ENCODE assay signal across 8 cellular contexts in the genomic region with DNA sequence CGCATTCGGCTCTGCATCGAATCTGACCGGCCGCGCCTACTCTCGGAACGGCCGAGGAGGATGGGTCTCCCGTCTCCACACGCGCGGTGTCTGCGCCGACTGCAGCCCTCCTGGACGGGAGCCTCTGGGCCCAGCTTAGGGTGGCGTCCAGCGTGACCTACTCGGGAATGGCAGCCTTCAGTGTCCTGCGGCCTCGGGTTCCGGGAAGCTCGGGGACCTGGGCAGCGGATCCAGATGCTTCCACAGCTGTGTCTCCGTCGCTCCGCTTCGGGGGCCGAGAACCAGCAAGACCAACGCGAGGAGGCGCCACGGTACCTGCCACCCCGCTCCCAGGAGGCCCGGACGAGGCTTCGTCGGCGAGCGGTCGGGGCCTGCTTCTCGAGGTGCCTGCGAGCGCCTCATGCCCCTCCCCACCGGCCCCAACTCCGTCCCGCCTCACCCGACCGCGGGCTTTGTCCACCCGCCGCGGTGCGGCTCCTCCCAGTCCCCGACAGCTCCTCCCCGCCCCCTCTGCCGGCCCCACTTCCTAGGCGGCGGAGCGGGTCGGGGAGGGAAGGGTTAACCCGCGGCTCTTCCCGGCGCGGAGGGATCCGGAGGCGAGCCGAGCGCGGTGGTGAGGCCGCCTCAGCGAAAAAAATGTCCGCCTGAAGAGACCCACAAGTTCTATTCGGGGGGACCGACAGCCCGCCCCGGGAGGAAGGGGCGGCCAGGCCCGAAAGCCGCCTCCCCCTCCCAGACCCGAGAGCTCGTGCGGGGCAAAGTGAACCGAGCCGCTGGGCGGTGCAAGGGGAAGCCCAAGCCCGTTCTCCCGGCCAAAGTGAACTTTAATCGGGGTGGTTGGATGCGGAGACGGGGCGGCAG. TPM values are rescaled to one million over a fixed set of nuclear protein-coding genes. Genes with fewer than 3 reads are reported as not detected.
A peak's percentile ranks its signal among the peaks of the same experiment; 100 is the strongest.
DNase-seq lines count a peak whose midpoint lies in the region; ATAC-seq and TF ChIP-seq lines count a peak whose summit lies in the region.

A gene (plus strand): TSS at position 599 of the 861 bp plus-strand sequence. CDS start 1,270 bp downstream, outside the sequence.

- ATAC-seq in HG02588 (IDR thresholded peaks at IDR 0.05; ENCODE audit: unreplicated experiment) (peak; percentile 73), SK-N-SH treated with all-trans-retinoic acid at 6 μM for 48 hours (peak; percentile 90)
- peak; percentile 85 to 88 for ATAC-seq in activated naive CD4-positive, alpha-beta T cell treated with anti-CD3 and anti-CD28 coated beads, Interleukin-2, amount 50 U/mL, for 72 hours

- H3K4me3 Mint-ChIP-seq in glutamatergic neuron (ENCODE audit: unreplicated experiment) (peak within 1 kb of the TSS; percentile 89), osteocyte (ENCODE audit: unreplicated experiment) (peak within 1 kb of the TSS; percentile 90)

- H3K36me3 Mint-ChIP-seq in activated naive CD4-positive, alpha-beta T cell treated with anti-CD3 and anti-CD28 coated beads, Interleukin-2, amount 50 U/mL, for 72 hours, result peaks cover 8 to 29% of the 10 kb centered on the region in 2 donors
- peaks cover 7% of the 10 kb centered on the region for H3K36me3 Mint-ChIP-seq in glutamatergic neuron (ENCODE audit: unreplicated experiment)
- H3K36me3 Mint-ChIP-seq in osteocyte (ENCODE audit: unreplicated experiment), result peaks cover 12% of the 10 kb centered on the region

- H3K4me1 ChIP-seq in thymus (ENCODE audit: control insufficient read depth, insufficient read depth, low read length), result peaks cover 9% of the 10 kb centered on the region

- H3K4me3 ChIP-seq in thymus (ENCODE audit: low read length), result peak within 1 kb of the TSS; percentile 99

- DNase-seq in GM10266 (ENCODE audit: extremely low spot score) (peak; percentile 94), NCI-H1092 (lab: John Stamatoyannopoulos, UW) (peak; percentile 84), glutamatergic neuron (peak; percentile 99), osteocyte (ENCODE audit: extremely low spot score, unreplicated experiment) (peak; percentile 98)
- peak; percentile 90 to 91 for DNase-seq in activated naive CD4-positive, alpha-beta T cell treated with anti-CD3 and anti-CD28 coated beads, Interleukin-2, amount 50 U/mL, for 72 hours (ENCODE audit: low spot score in 2 of 2)

- under 1% methylated on average over 93 of the region's 93 CpGs for WGBS in thymus

- H3K27me3 ChIP-seq in thymus (ENCODE audit: control insufficient read depth, insufficient read depth), result no peaks in the 10 kb centered on the region

- H3K27ac Mint-ChIP-seq in activated naive CD4-positive, alpha-beta T cell treated with anti-CD3 and anti-CD28 coated beads, Interleukin-2, amount 50 U/mL, for 72 hours, result peak within 1 kb of the TSS; percentile 87 to 93
- H3K27ac Mint-ChIP-seq in glutamatergic neuron (ENCODE audit: unreplicated experiment) (peak within 1 kb of the TSS; percentile 95), osteocyte (ENCODE audit: unreplicated experiment) (peak within 1 kb of the TSS; percentile 83)

- peaks cover 10% of the 10 kb centered on the region for H3K4me1 Mint-ChIP-seq in glutamatergic neuron (ENCODE audit: low read depth, unreplicated experiment)
- H3K4me1 Mint-ChIP-seq in osteocyte (ENCODE audit: unreplicated experiment), result peaks cover 45% of the 10 kb centered on the region

- TF ChIP-seq CTCF in GM10266 (IDR thresholded peaks at IDR 0.05; ENCODE audit: control insufficient read depth, insufficient read depth, low read depth, missing control alignments) (peak; percentile 63), glutamatergic neuron (IDR thresholded peaks at IDR 0.05; ENCODE audit: partially characterized antibody, unreplicated experiment) (no peak), osteocyte (IDR thresholded peaks at IDR 0.05) (peak; percentile 57)

- no peaks in the 10 kb centered on the region for H3K9me3 Mint-ChIP-seq in activated naive CD4-positive, alpha-beta T cell treated with anti-CD3 and anti-CD28 coated beads, Interleukin-2, amount 50 U/mL, for 72 hours
- H3K9me3 Mint-ChIP-seq in glutamatergic neuron (ENCODE audit: unreplicated experiment), result peaks cover 10% of the 10 kb centered on the region
- no peaks in the 10 kb centered on the region for H3K9me3 Mint-ChIP-seq in osteocyte (ENCODE audit: unreplicated experiment)

- peak within 1 kb of the TSS; percentile 92 for H3K27ac ChIP-seq in thymus (ENCODE audit: low read depth)

- no peaks in the 10 kb centered on the region for H3K36me3 ChIP-seq in thymus (ENCODE audit: control insufficient read depth, insufficient read depth)

- H3K27me3 Mint-ChIP-seq in glutamatergic neuron (ENCODE audit: unreplicated experiment), result peaks cover 7% of the 10 kb centered on the region
- no peaks in the 10 kb centered on the region for H3K27me3 Mint-ChIP-seq in osteocyte (ENCODE audit: unreplicated experiment)

- no peaks in the 10 kb centered on the region for H3K9me3 ChIP-seq in thymus (ENCODE audit: control insufficient read depth)

TF ChIP-seq in SK-N-SH treated with all-trans-retinoic acid at 6 μM for 48 hours, 23 proteins besides CTCF, POLR2A, EP300 and RAD21:
- TF ChIP-seq ZNF8 (CRISPR knock-in tag; IDR thresholded peaks at IDR 0.05), result 0 out of 2 replicates have a peak, but pooled peaks have one; percentile 21
- TF ChIP-seq GLIS3 (CRISPR knock-in tag; IDR thresholded peaks at IDR 0.05), result 0 out of 2 replicates have a peak, but pooled peaks have one; percentile 34
- TF ChIP-seq TOX (CRISPR knock-in tag; IDR thresholded peaks at IDR 0.05; ENCODE audit: borderline replicate concordance), result no peak
- peak; percentile 19; the same call in 1 of the 2 replicates for TF ChIP-seq ZFP3 (CRISPR knock-in tag; IDR thresholded peaks at IDR 0.05)
- no peak for TF ChIP-seq BACH2 (CRISPR knock-in tag; IDR thresholded peaks at IDR 0.05; ENCODE audit: borderline replicate concordance)
- TF ChIP-seq, protein P1, sequence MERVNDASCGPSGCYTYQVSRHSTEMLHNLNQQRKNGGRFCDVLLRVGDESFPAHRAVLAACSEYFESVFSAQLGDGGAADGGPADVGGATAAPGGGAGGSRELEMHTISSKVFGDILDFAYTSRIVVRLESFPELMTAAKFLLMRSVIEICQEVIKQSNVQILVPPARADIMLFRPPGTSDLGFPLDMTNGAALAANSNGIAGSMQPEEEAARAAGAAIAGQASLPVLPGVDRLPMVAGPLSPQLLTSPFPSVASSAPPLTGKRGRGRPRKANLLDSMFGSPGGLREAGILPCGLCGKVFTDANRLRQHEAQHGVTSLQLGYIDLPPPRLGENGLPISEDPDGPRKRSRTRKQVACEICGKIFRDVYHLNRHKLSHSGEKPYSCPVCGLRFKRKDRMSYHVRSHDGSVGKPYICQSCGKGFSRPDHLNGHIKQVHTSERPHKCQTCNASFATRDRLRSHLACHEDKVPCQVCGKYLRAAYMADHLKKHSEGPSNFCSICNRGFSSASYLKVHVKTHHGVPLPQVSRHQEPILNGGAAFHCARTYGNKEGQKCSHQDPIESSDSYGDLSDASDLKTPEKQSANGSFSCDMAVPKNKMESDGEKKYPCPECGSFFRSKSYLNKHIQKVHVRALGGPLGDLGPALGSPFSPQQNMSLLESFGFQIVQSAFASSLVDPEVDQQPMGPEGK (CRISPR knock-in tag; IDR thresholded peaks at IDR 0.05; ENCODE audit: borderline replicate concordance), result peak; percentile 80
- no peak for TF ChIP-seq ZFP30 (CRISPR knock-in tag; IDR thresholded peaks at IDR 0.05)
- TF ChIP-seq, protein P2, sequence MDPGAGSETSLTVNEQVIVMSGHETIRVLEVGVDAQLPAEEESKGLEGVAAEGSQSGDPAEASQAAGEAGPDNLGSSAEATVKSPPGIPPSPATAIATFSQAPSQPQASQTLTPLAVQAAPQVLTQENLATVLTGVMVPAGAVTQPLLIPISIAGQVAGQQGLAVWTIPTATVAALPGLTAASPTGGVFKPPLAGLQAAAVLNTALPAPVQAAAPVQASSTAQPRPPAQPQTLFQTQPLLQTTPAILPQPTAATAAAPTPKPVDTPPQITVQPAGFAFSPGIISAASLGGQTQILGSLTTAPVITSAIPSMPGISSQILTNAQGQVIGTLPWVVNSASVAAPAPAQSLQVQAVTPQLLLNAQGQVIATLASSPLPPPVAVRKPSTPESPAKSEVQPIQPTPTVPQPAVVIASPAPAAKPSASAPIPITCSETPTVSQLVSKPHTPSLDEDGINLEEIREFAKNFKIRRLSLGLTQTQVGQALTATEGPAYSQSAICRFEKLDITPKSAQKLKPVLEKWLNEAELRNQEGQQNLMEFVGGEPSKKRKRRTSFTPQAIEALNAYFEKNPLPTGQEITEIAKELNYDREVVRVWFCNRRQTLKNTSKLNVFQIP (CRISPR knock-in tag; IDR thresholded peaks at IDR 0.05; ENCODE audit: borderline replicate concordance, low read depth), result 0 out of 2 replicates have a peak, but pooled peaks have one; percentile 45

RNA-seq across cellular contexts. Expression of the gene that starts here (rescaled TPM):
- total RNA-seq in activated naive CD4-positive, alpha-beta T cell treated with anti-CD3 and anti-CD28 coated beads, Interleukin-2, amount 50 U/mL, for 72 hours, result 10 to 100 TPM; 44.9 to 55.5 TPM
- total RNA-seq in glutamatergic neuron (ENCODE audit: unreplicated experiment), result 140 TPM
- 164 and 170 TPM in 2 replicates for total RNA-seq in osteocyte
- 45.2 TPM for polyA plus RNA-seq in thymus

Comparison
In these comparisons a context has a peak if more than half of its experiments do, and no peak if none do; other contexts are left out.
1. Peak in every context shown above with its lines: DNase-seq, ATAC-seq, H3K4me3 ChIP-seq and H3K27ac ChIP-seq.